In genomic region chr20:44961868-44962267, GRCh38 we compare ENCODE assay signal across 14 cellular contexts. TPM values are rescaled to one million over a fixed set of nuclear protein-coding genes. Genes with fewer than 3 reads are reported as not detected.
DNase-seq lines count a peak whose midpoint lies in the region; ATAC-seq lines count a peak whose summit lies in the region.
"Had no signal": no experiment of that assay in that cellular context is flagged by ENCODE, and none has a peak within 500 bp of the region (broad histone marks: within the 10 kb centered on the region; RNA-seq: fewer than 3 reads in every experiment).

No MANE protein-coding gene starts in this region.

- intact Hi-C loops in activated T-helper 2 cell treated with anti-CD3 and anti-CD28 coated beads, Interferon-gamma antibody, Interleukin-2, Interleukin-4, amounts not matched to agents 10 μg/mL and 5 μg/mL and 100 μg/mL, durations not matched to agents 14 hours and 24 hours and 36 hours (cut with micrococcal nuclease), result no loop called here

- peaks cover 35% of the 10 kb centered on the region for H3K36me3 Mint-ChIP-seq in activated T-helper 2 cell treated with anti-CD3 and anti-CD28 coated beads, Interferon-gamma antibody, Interleukin-2, Interleukin-4, amounts not matched to agents 10 μg/mL and 5 μg/mL and 100 μg/mL, durations not matched to agents 14 hours and 24 hours and 36 hours (ENCODE audit: low read depth)

- H3K27ac Mint-ChIP-seq in activated T-helper 2 cell treated with anti-CD3 and anti-CD28 coated beads, Interferon-gamma antibody, Interleukin-2, Interleukin-4, amounts not matched to agents 10 μg/mL and 5 μg/mL and 100 μg/mL, durations not matched to agents 14 hours and 24 hours and 36 hours, result peak overlapping the region; percentile 23
- H3K27ac Mint-ChIP-seq: memory B cell had no signal

- H3K27me3 Mint-ChIP-seq in activated T-helper 2 cell treated with anti-CD3 and anti-CD28 coated beads, Interferon-gamma antibody, Interleukin-2, Interleukin-4, amounts not matched to agents 10 μg/mL and 5 μg/mL and 100 μg/mL, durations not matched to agents 14 hours and 24 hours and 36 hours (ENCODE audit: low read depth), result no peaks in the 10 kb centered on the region
- H3K27me3 Mint-ChIP-seq: memory B cell had no signal

- peak overlapping the region; percentile 23 for H3K4me3 Mint-ChIP-seq in activated T-helper 2 cell treated with anti-CD3 and anti-CD28 coated beads, Interferon-gamma antibody, Interleukin-2, Interleukin-4, amounts not matched to agents 10 μg/mL and 5 μg/mL and 100 μg/mL, durations not matched to agents 14 hours and 24 hours and 36 hours (ENCODE audit: low read depth)
- H3K4me3 Mint-ChIP-seq: memory B cell had no signal

- peak; percentile 74 for DNase-seq in AG08396 (ENCODE audit: low spot score)
- DNase-seq in HCEC 1CT, result peak; percentile 69
- DNase-seq in activated T-helper 2 cell treated with anti-CD3 and anti-CD28 coated beads, Interferon-gamma antibody, Interleukin-2, Interleukin-4, amounts not matched to agents 10 μg/mL and 5 μg/mL and 100 μg/mL, durations not matched to agents 14 hours and 24 hours and 36 hours (ENCODE audit: low spot score), result no peak
- peak; percentile 39 for DNase-seq in foreskin melanocyte
- DNase-seq in NCI-H1694 treated with DMSO at 0.1 percent for 48 hours (lab: John Stamatoyannopoulos, UW), result no peak
- DNase-seq: COR-L47, heart right ventricle, NCI-H526 treated with DMSO at 0.1 percent for 48 hours, right cardiac atrium, transverse colon had no signal

- no peak for ATAC-seq in HG03457 (IDR thresholded peaks at IDR 0.05; ENCODE audit: unreplicated experiment)
- no peak for ATAC-seq in GM18511 (IDR thresholded peaks at IDR 0.05; ENCODE audit: unreplicated experiment)
- ATAC-seq in GM21381 (IDR thresholded peaks at IDR 0.05; ENCODE audit: unreplicated experiment), result no peak
- ATAC-seq: heart right ventricle, right cardiac atrium had no signal

- H3K9me3 Mint-ChIP-seq in activated T-helper 2 cell treated with anti-CD3 and anti-CD28 coated beads, Interferon-gamma antibody, Interleukin-2, Interleukin-4, amounts not matched to agents 10 μg/mL and 5 μg/mL and 100 μg/mL, durations not matched to agents 14 hours and 24 hours and 36 hours, result no peaks in the 10 kb centered on the region
- H3K9me3 Mint-ChIP-seq: memory B cell had no signal

- peaks cover 57% of the 10 kb centered on the region for H3K4me1 Mint-ChIP-seq in activated T-helper 2 cell treated with anti-CD3 and anti-CD28 coated beads, Interferon-gamma antibody, Interleukin-2, Interleukin-4, amounts not matched to agents 10 μg/mL and 5 μg/mL and 100 μg/mL, durations not matched to agents 14 hours and 24 hours and 36 hours (ENCODE audit: low read depth)

RNA-seq across cellular contexts. Expression of gene TOMM34, which starts 1.7 kb away (rescaled TPM):
- 59.5 and 62.1 TPM in 2 replicates for total RNA-seq in activated T-helper 2 cell treated with anti-CD3 and anti-CD28 coated beads, Interferon-gamma antibody, Interleukin-2, Interleukin-4, amounts not matched to agents 10 μg/mL and 5 μg/mL and 100 μg/mL, durations not matched to agents 14 hours and 24 hours and 36 hours

RNA-seq across cellular contexts. Expression of gene STK4, which starts 4.4 kb away (rescaled TPM):
- 147 and 149 TPM in 2 replicates for total RNA-seq in activated T-helper 2 cell treated with anti-CD3 and anti-CD28 coated beads, Interferon-gamma antibody, Interleukin-2, Interleukin-4, amounts not matched to agents 10 μg/mL and 5 μg/mL and 100 μg/mL, durations not matched to agents 14 hours and 24 hours and 36 hours

RNA-seq across cellular contexts. Expression of gene PABPC1L, which starts 52.0 kb away (rescaled TPM):
- total RNA-seq in activated T-helper 2 cell treated with anti-CD3 and anti-CD28 coated beads, Interferon-gamma antibody, Interleukin-2, Interleukin-4, amounts not matched to agents 10 μg/mL and 5 μg/mL and 100 μg/mL, durations not matched to agents 14 hours and 24 hours and 36 hours, result 83.6 and 94.1 TPM in 2 replicates

Comparison
In these comparisons a context has a peak if more than half of its experiments do, and no peak if none do; other contexts are left out.
1. DNase-seq: peak in AG08396 (single experiment), HCEC 1CT (single experiment) and foreskin melanocyte (single experiment); none in activated T-helper 2 cell treated with anti-CD3 and anti-CD28 coated beads, Interferon-gamma antibody, Interleukin-2, Interleukin-4, amounts not matched to agents 10 μg/mL and 5 μg/mL and 100 μg/mL, durations not matched to agents 14 hours and 24 hours and 36 hours (single experiment) and NCI-H1694 treated with DMSO at 0.1 percent for 48 hours (single experiment).